In the genomic region with DNA sequence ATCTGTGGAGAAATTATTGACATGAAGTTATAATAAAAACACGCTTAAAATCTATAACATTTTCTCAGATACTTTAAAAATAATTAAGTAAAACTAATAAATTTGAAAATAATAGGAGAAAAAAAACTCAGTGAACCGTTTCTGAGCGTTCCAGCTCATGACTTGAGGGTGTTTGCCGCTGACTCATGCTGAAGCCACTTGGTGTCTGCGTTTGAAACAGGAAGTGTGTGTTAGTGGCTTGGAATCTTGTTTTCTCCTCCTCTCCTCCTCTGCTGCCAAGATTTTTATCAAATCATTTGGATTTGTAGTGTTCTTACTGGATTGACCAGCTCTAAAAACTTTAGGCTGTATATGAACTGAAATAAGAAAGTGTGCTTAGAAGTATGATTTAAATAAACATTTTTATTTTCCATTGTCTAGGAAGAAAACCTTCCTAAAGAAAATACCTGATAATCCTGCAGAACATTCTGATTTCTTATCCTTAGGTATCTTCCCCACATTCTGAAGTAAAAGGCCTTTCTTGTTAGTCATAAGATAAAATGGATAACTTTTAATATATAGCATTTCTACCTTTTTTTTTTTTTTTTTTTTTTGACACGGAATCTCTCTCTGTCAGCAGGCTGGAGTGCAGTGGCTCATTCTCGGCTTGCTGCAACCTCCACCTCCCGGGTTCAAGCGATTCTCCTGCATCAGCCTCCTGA, we compare ENCODE assay signal across 8 cellular contexts. TPM values are rescaled to one million over a fixed set of nuclear protein-coding genes. Genes with fewer than 3 reads are reported as not detected.
DNase-seq lines count a peak whose midpoint lies in the region; ATAC-seq, FAIRE-seq and TF ChIP-seq lines count a peak whose summit lies in the region.

No MANE protein-coding gene starts in this region.

- H3K27ac ChIP-seq in pancreas = peak overlapping the region in 2 of 4 donors; percentile 13 to 36

- DNase-seq in DMS53 treated with DMSO at 0.1 percent for 48 hours (lab: John Stamatoyannopoulos, UW; ENCODE audit: unreplicated experiment) = peak; percentile 57
- DNase-seq in MV-4-11 (lab: John Stamatoyannopoulos, UW) = peak; percentile 73
- DNase-seq in activated CD4-positive, alpha-beta T cell treated with anti-CD3 and anti-CD28 coated beads, Interleukin-2, amount 50 U/mL, for 4 hours = peak; percentile 22 to 26
- DNase-seq in foreskin melanocyte = peak; percentile 73
- DNase-seq in pancreas = peak in 2 of 6 donors; percentile 43 to 52
- no peak for DNase-seq in activated CD4-positive, CD25-positive, alpha-beta regulatory T cell treated with anti-CD3 and anti-CD28 coated beads, Interleukin-2, amount 50 U/mL, for 72 hours

- no peak for TF ChIP-seq CTCF in pancreas (IDR thresholded peaks at IDR 0.05)

- intact Hi-C loops in pancreas (cut with DNase I) = loop anchor here in 1 of 3 donors (10.0 kb wide), 1 partner anchor 56 kb away; no protein-coding TSS in a partner anchor

- H3K27me3 ChIP-seq in pancreas = no peaks in the 10 kb centered on the region

- no peaks in the 10 kb centered on the region for H3K9me3 ChIP-seq in pancreas

- H3K4me1 ChIP-seq in pancreas = peaks cover 7 to 22% (median 21%) of the 10 kb centered on the region in 3 donors

- ATAC-seq in GM21529 (IDR thresholded peaks at IDR 0.05; ENCODE audit: unreplicated experiment) (peak; percentile 46), pancreas (peak; percentile 63 to 89 (median 86)), HG02852 (IDR thresholded peaks at IDR 0.05; ENCODE audit: unreplicated experiment) (no peak)

- peak; percentile 78 for FAIRE-seq in pancreas (lab: Jason Lieb, UNC)

- WGBS in pancreas, 2 donors = 33 to 40% methylated on average over 9 of the region's 9 CpGs

- no peaks in the 10 kb centered on the region for H3K36me3 ChIP-seq in pancreas

- H3K4me3 ChIP-seq in pancreas = no peak overlapping the region

RNA-seq across cellular contexts. Expression of gene USP10, which starts 30.8 kb away (rescaled TPM):
- total RNA-seq in pancreas = 10 to 100 TPM; 22.8 to 40.6 (median 31.5) TPM
- 10 to 100 TPM; 11.4 to 18.2 TPM for polyA plus RNA-seq in pancreas
